In the genomic region with DNA sequence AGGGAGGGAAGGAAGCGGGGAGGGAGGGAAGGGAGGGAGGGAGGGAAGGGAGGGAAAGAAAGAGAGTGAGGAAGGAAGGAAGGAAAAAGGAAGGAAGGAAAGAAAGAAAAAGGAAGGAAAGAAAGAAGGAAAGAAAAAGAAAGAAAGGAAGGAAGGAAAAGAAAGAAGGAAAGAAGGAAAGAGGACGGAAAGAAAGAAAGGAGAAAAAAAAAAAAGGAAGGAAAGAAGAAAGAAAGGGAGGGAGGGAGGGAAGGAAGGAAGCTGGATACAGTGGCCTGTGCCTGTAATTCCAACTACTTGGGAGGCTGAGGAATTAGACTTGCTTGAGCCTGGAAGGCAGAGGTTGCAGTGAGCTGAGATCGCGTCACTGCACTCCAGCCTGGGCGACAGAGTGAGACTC, we compare ENCODE assay signal across 28 cellular contexts. TPM values are rescaled to one million over a fixed set of nuclear protein-coding genes. Genes with fewer than 3 reads are reported as not detected.
"Had no signal": no experiment of that assay in that cellular context is flagged by ENCODE, and none has a peak within 500 bp of the region (broad histone marks: within the 10 kb centered on the region; RNA-seq: fewer than 3 reads in every experiment).

No MANE protein-coding gene starts in this region.

- H3K9me3 Mint-ChIP-seq: naive thymus-derived CD4-positive, alpha-beta T cell; natural killer cell treated with Interleukin-12 subunit alpha and Interleukin-12 subunit beta and Interleukin-15 and Interleukin-18, amount 100 ng/mL, for 72 hours; nephron progenitor cell; neural crest cell; stimulated activated effector memory CD8-positive, alpha-beta T cell treated with anti-CD3 and anti-CD28 coated beads, Interleukin-12 subunit alpha, Interleukin-12 subunit beta, amount 100 ng/mL, for 72 hours; stimulated activated naive CD8-positive, alpha-beta T cell treated with anti-CD3 and anti-CD28 coated beads, Interleukin-15, amount 100 ng/mL, for 72 hours; type B pancreatic cell had no signal

- ATAC-seq: naive thymus-derived CD4-positive, alpha-beta T cell; natural killer cell treated with Interleukin-12 subunit alpha and Interleukin-12 subunit beta and Interleukin-15 and Interleukin-18, amount 100 ng/mL, for 72 hours; pancreas; psoas muscle; right cardiac atrium; right lobe of liver; stimulated activated effector memory CD8-positive, alpha-beta T cell treated with anti-CD3 and anti-CD28 coated beads, Interleukin-12 subunit alpha, Interleukin-12 subunit beta, amount 100 ng/mL, for 72 hours; stimulated activated naive CD8-positive, alpha-beta T cell treated with anti-CD3 and anti-CD28 coated beads, Interleukin-15, amount 100 ng/mL, for 72 hours; stimulated activated naive CD8-positive, alpha-beta T cell treated with anti-CD3 and anti-CD28 coated beads, Interleukin-15, Interleukin-2, amounts not matched to agents 100 U/mL and 50 U/mL, for 24 hours; upper lobe of right lung had no signal

- H3K4me3 ChIP-seq: pancreas, psoas muscle, right lobe of liver, sigmoid colon, suprapubic skin, testis, tibial artery, transverse colon, upper lobe of right lung, uterus had no signal

- H3K27ac ChIP-seq: neutrophil, pancreas, psoas muscle, right lobe of liver, sigmoid colon, suprapubic skin, testis, tibial artery, transverse colon, upper lobe of right lung, uterus had no signal

- H3K27me3 Mint-ChIP-seq: type B pancreatic cell had no signal

- DNase-seq: naive thymus-derived CD4-positive, alpha-beta T cell; nephron progenitor cell; nucleus accumbens; pancreas; psoas muscle; right cardiac atrium; right lobe of liver; sigmoid colon; small intestine; stimulated activated CD4-positive, alpha-beta T cell treated with anti-CD3 and anti-CD28 coated beads, Interleukin-15, amount 100 ng/mL, for 24 hours; stimulated activated CD4-positive, alpha-beta T cell treated with anti-CD3 and anti-CD28 coated beads, Interleukin-2, amount 100 ng/mL, for 24 hours; stimulated activated CD4-positive, alpha-beta T cell treated with anti-CD3 and anti-CD28 coated beads, Interleukin-2, amount 100 ng/mL, for 48 hours; stimulated activated CD4-positive, alpha-beta T cell treated with anti-CD3 and anti-CD28 coated beads, Interleukin-4, amount 100 ng/mL, for 24 hours; stimulated activated naive CD4-positive, alpha-beta T cell; stimulated activated naive CD8-positive, alpha-beta T cell treated with anti-CD3 and anti-CD28 coated beads, Interleukin-15, amount 100 ng/mL, for 72 hours; stimulated activated naive CD8-positive, alpha-beta T cell treated with anti-CD3 and anti-CD28 coated beads, Interleukin-15, Interleukin-2, amounts not matched to agents 100 U/mL and 50 U/mL, for 24 hours; substantia nigra; testis; tibial artery; transverse colon; upper lobe of right lung; uterus had no signal

- H3K27ac Mint-ChIP-seq: natural killer cell treated with Interleukin-12 subunit alpha and Interleukin-12 subunit beta and Interleukin-15 and Interleukin-18, amount 100 ng/mL, for 72 hours; nephron progenitor cell; stimulated activated effector memory CD8-positive, alpha-beta T cell treated with anti-CD3 and anti-CD28 coated beads, Interleukin-12 subunit alpha, Interleukin-12 subunit beta, amount 100 ng/mL, for 72 hours; stimulated activated naive CD8-positive, alpha-beta T cell treated with anti-CD3 and anti-CD28 coated beads, Interleukin-15, amount 100 ng/mL, for 72 hours; type B pancreatic cell had no signal

- H3K4me1 ChIP-seq: pancreas, psoas muscle, right lobe of liver, sigmoid colon, suprapubic skin, testis, tibial artery, transverse colon, upper lobe of right lung, uterus had no signal

- H3K36me3 Mint-ChIP-seq: natural killer cell treated with Interleukin-12 subunit alpha and Interleukin-12 subunit beta and Interleukin-15 and Interleukin-18, amount 100 ng/mL, for 72 hours; stimulated activated effector memory CD8-positive, alpha-beta T cell treated with anti-CD3 and anti-CD28 coated beads, Interleukin-12 subunit alpha, Interleukin-12 subunit beta, amount 100 ng/mL, for 72 hours had no signal

- H3K36me3 ChIP-seq: neutrophil, pancreas, right lobe of liver, sigmoid colon, suprapubic skin, tibial artery, transverse colon, upper lobe of right lung, uterus had no signal

- H3K9me3 ChIP-seq: neutrophil, pancreas, psoas muscle, right lobe of liver, sigmoid colon, suprapubic skin, testis, tibial artery, transverse colon, upper lobe of right lung, uterus had no signal

- H3K4me1 Mint-ChIP-seq: neural crest cell; stimulated activated effector memory CD8-positive, alpha-beta T cell treated with anti-CD3 and anti-CD28 coated beads, Interleukin-12 subunit alpha, Interleukin-12 subunit beta, amount 100 ng/mL, for 72 hours; stimulated activated naive CD8-positive, alpha-beta T cell treated with anti-CD3 and anti-CD28 coated beads, Interleukin-15, amount 100 ng/mL, for 72 hours had no signal

- H3K4me3 Mint-ChIP-seq: naive thymus-derived CD4-positive, alpha-beta T cell; natural killer cell treated with Interleukin-12 subunit alpha and Interleukin-12 subunit beta and Interleukin-15 and Interleukin-18, amount 100 ng/mL, for 72 hours; nephron progenitor cell; neural crest cell; stimulated activated effector memory CD8-positive, alpha-beta T cell treated with anti-CD3 and anti-CD28 coated beads, Interleukin-12 subunit alpha, Interleukin-12 subunit beta, amount 100 ng/mL, for 72 hours; stimulated activated naive CD8-positive, alpha-beta T cell treated with anti-CD3 and anti-CD28 coated beads, Interleukin-15, amount 100 ng/mL, for 72 hours; type B pancreatic cell had no signal

RNA-seq across cellular contexts. Expression of a gene that starts 35.3 kb away (rescaled TPM):
- total RNA-seq: natural killer cell treated with Interleukin-12 subunit alpha and Interleukin-12 subunit beta and Interleukin-15 and Interleukin-18, amount 100 ng/mL, for 72 hours had no signal
